Comparison of ENCODE assay signal across 31 cellular contexts in the genomic region with DNA sequence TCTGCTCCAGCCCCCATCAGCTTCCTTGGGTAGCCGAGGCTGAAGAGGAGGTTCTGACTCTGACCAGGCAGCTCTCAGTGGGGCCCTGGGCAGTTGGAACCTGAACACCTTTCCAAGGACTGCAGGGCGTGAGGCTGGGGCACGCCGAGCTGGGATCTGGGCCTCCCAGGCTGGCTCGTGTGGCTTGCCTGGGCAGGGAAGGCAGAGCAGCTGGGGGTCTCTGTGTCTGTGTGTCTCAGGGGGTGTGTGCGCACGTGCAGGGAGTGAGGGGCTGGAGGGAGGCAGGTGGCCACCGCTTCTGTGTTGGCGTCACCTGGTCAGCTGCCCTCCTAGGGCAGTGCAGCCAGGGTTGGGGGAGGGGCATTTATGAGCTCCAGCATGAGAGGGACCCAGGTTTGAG. TPM values are rescaled to one million over a fixed set of nuclear protein-coding genes. Genes with fewer than 3 reads are reported as not detected.
A peak's percentile ranks its signal among the peaks of the same experiment; 100 is the strongest.
DNase-seq lines count a peak whose midpoint lies in the region; ATAC-seq and TF ChIP-seq lines count a peak whose summit lies in the region.
"Had no signal": no experiment of that assay in that cellular context is flagged by ENCODE, and none has a peak within 500 bp of the region (broad histone marks: within the 10 kb centered on the region; RNA-seq: fewer than 3 reads in every experiment).

No MANE protein-coding gene starts in this region.

- intact Hi-C loops in Calu3 (cut with micrococcal nuclease; ENCODE audit: unreplicated experiment): no loop called here
- intact Hi-C loops in lower lobe of right lung (cut with DNase I): no loop called here

- H3K4me3 Mint-ChIP-seq in Calu3 (ENCODE audit: low read depth, unreplicated experiment) (peak overlapping the region; percentile 60), WTC11 (no peak overlapping the region)
- peak overlapping the region in 1 of 2 donors; percentile 77 for H3K4me3 Mint-ChIP-seq in stimulated activated naive B cell treated with anti-CD40 and anti-IgM and Interleukin-4, amounts not matched to agents 10 μg/mL and 1 μg/mL and 100 μg/mL, for 72 hours
- H3K4me3 Mint-ChIP-seq: activated B cell treated with CpG ODN at 0.5 μM for 24 hours; activated CD8-positive, alpha-beta memory T cell treated with anti-CD3 and anti-CD28 coated beads, Interleukin-2, amount 10 ng/mL, durations not matched to agents 7 days and 5 days; activated T-cell treated with anti-CD3 and anti-CD28 coated beads, Interleukin-2, amount 50 U/mL, for 72 hours; CD4-positive, CD25-positive, alpha-beta regulatory T cell; HFFc6 had no signal

- no TSS peak for BruUV-seq in Calu3 (replicated peaks; lab: Mats Ljungman, UMichigan)

- POLR2A ChIA-PET in WTC11 (lab: Charles Lee): no interaction called here

- no peaks in the 10 kb centered on the region for H3K4me1 Mint-ChIP-seq in Calu3 (ENCODE audit: low read depth, unreplicated experiment)
- H3K4me1 Mint-ChIP-seq in WTC11: peaks cover 23% of the 10 kb centered on the region
- peaks cover 24 to 44% of the 10 kb centered on the region in 2 donors for H3K4me1 Mint-ChIP-seq in stimulated activated naive B cell treated with anti-CD40 and anti-IgM and Interleukin-4, amounts not matched to agents 10 μg/mL and 1 μg/mL and 100 μg/mL, for 72 hours
- H3K4me1 Mint-ChIP-seq: activated CD8-positive, alpha-beta memory T cell treated with anti-CD3 and anti-CD28 coated beads, Interleukin-2, amount 10 ng/mL, durations not matched to agents 7 days and 5 days had no signal

- H3K9me3 ChIP-seq in lower lobe of right lung: no peaks in the 10 kb centered on the region
- H3K9me3 ChIP-seq: SJCRH30 had no signal

- peak overlapping the region; percentile 74 for H3K27ac ChIP-seq in lower lobe of right lung
- H3K27ac ChIP-seq: epithelial cell of prostate, SJCRH30 had no signal

- H3K4me3 ChIP-seq in lower lobe of right lung: peak overlapping the region; percentile 42
- H3K4me3 ChIP-seq: GM12878, smooth muscle cell had no signal

- ATAC-seq in WTC11: no peak
- ATAC-seq in lower lobe of right lung: no peak
- no peak for ATAC-seq in stimulated activated naive B cell treated with anti-CD40 and anti-IgM and Interleukin-4, amounts not matched to agents 10 μg/mL and 1 μg/mL and 100 μg/mL, for 72 hours (replicated peaks)
- ATAC-seq: activated CD8-positive, alpha-beta memory T cell treated with anti-CD3 and anti-CD28 coated beads, Interleukin-2, amount 10 ng/mL, durations not matched to agents 7 days and 5 days; activated T-cell treated with anti-CD3 and anti-CD28 coated beads, Interleukin-2, amount 50 U/mL, for 72 hours; GM12878 had no signal

- no peak for DNase-seq in Calu3
- DNase-seq in WTC11 (ENCODE audit: low spot score): no peak
- DNase-seq in lower lobe of right lung: no peak
- DNase-seq in stimulated activated naive B cell treated with anti-CD40 and anti-IgM and Interleukin-4, amounts not matched to agents 10 μg/mL and 1 μg/mL and 100 μg/mL, for 72 hours: no peak
- no peak for DNase-seq in SK-N-DZ (ENCODE audit: low spot score)
- DNase-seq in HK-2 (ENCODE audit: unreplicated experiment): no peak
- DNase-seq in NK-92 treated with Interleukin-12 subunit alpha and Interleukin-12 subunit beta, amount 100 ng/mL, for 24 hours (lab: John Stamatoyannopoulos, UW): no peak
- DNase-seq: activated B cell treated with CpG ODN at 0.5 μM for 24 hours; activated CD8-positive, alpha-beta memory T cell treated with anti-CD3 and anti-CD28 coated beads, Interleukin-2, amount 10 ng/mL, durations not matched to agents 7 days and 5 days; activated naive CD4-positive, alpha-beta T cell treated with Interleukin-2 at 50 U/mL for 16 hours; activated T-cell treated with anti-CD3 and anti-CD28 coated beads, Interleukin-2, amount 50 U/mL, for 72 hours; CD4-positive, CD25-positive, alpha-beta regulatory T cell; effector CD4-positive, alpha-beta T cell; EL; HFFc6; NCI-H1105; NCI-H1930; NCI-H2227 treated with DMSO at 0.1 percent for 48 hours; NCI-H69; stimulated activated CD4-positive, alpha-beta T cell treated with anti-CD3 and anti-CD28 coated beads, Interleukin-2, amount 100 ng/mL, for 24 hours had no signal

- H3K36me3 Mint-ChIP-seq in Calu3 (ENCODE audit: insufficient read depth, unreplicated experiment) (no peaks in the 10 kb centered on the region), WTC11 (no peaks in the 10 kb centered on the region)
- peaks cover 0 to 7% of the 10 kb centered on the region in 2 donors for H3K36me3 Mint-ChIP-seq in stimulated activated naive B cell treated with anti-CD40 and anti-IgM and Interleukin-4, amounts not matched to agents 10 μg/mL and 1 μg/mL and 100 μg/mL, for 72 hours
- H3K36me3 Mint-ChIP-seq: activated CD8-positive, alpha-beta memory T cell treated with anti-CD3 and anti-CD28 coated beads, Interleukin-2, amount 10 ng/mL, durations not matched to agents 7 days and 5 days; brain; CD4-positive, CD25-positive, alpha-beta regulatory T cell; memory B cell had no signal

- peaks cover 54% of the 10 kb centered on the region for H3K4me1 ChIP-seq in lower lobe of right lung

- H3K27me3 Mint-ChIP-seq in Calu3 (ENCODE audit: unreplicated experiment) (peaks cover 34% of the 10 kb centered on the region), WTC11 (ENCODE audit: low read depth) (peaks cover 14% of the 10 kb centered on the region)
- peaks cover 15 to 51% of the 10 kb centered on the region in 2 donors for H3K27me3 Mint-ChIP-seq in stimulated activated naive B cell treated with anti-CD40 and anti-IgM and Interleukin-4, amounts not matched to agents 10 μg/mL and 1 μg/mL and 100 μg/mL, for 72 hours
- H3K27me3 Mint-ChIP-seq: brain had no signal

- H3K9me3 Mint-ChIP-seq in Calu3 (ENCODE audit: low read depth, unreplicated experiment): no peaks in the 10 kb centered on the region
- H3K9me3 Mint-ChIP-seq in WTC11: no peaks in the 10 kb centered on the region
- no peaks in the 10 kb centered on the region for H3K9me3 Mint-ChIP-seq in stimulated activated naive B cell treated with anti-CD40 and anti-IgM and Interleukin-4, amounts not matched to agents 10 μg/mL and 1 μg/mL and 100 μg/mL, for 72 hours
- H3K9me3 Mint-ChIP-seq: activated B cell treated with CpG ODN at 0.5 μM for 24 hours; activated T-cell treated with anti-CD3 and anti-CD28 coated beads, Interleukin-2, amount 50 U/mL, for 72 hours; brain; CD4-positive, CD25-positive, alpha-beta regulatory T cell; HFFc6; memory B cell had no signal

- peaks cover 13% of the 10 kb centered on the region for H3K27me3 ChIP-seq in lower lobe of right lung (ENCODE audit: low read depth)
- H3K27me3 ChIP-seq: SJCRH30 had no signal

- TF ChIP-seq CTCF in Calu3 (IDR thresholded peaks at IDR 0.05; ENCODE audit: unreplicated experiment) (no peak), WTC11 (IDR thresholded peaks at IDR 0.05) (no peak), lower lobe of right lung (IDR thresholded peaks at IDR 0.05) (no peak)

- CTCF ChIA-PET in Calu3 (lab: Charles Lee) (no interaction called here), WTC11 (lab: Charles Lee) (interaction anchor here (1.0 to 1.8 kb wide), 8 partner anchors 8 to 188 kb away, joined by 3 to 8 read pairs (median 4); no protein-coding TSS in a partner anchor)

- H3K36me3 ChIP-seq in lower lobe of right lung: no peaks in the 10 kb centered on the region
- H3K36me3 ChIP-seq: SJCRH30 had no signal

- no peak overlapping the region for H3K27ac Mint-ChIP-seq in Calu3 (ENCODE audit: unreplicated experiment)
- peak overlapping the region; percentile 94; the same call in 1 of the 2 replicates for H3K27ac Mint-ChIP-seq in WTC11
- H3K27ac Mint-ChIP-seq in stimulated activated naive B cell treated with anti-CD40 and anti-IgM and Interleukin-4, amounts not matched to agents 10 μg/mL and 1 μg/mL and 100 μg/mL, for 72 hours: peak overlapping the region; percentile 63
- H3K27ac Mint-ChIP-seq: activated B cell treated with CpG ODN at 0.5 μM for 24 hours; activated CD8-positive, alpha-beta memory T cell treated with anti-CD3 and anti-CD28 coated beads, Interleukin-2, amount 10 ng/mL, durations not matched to agents 7 days and 5 days; activated T-cell treated with anti-CD3 and anti-CD28 coated beads, Interleukin-2, amount 50 U/mL, for 72 hours; CD4-positive, CD25-positive, alpha-beta regulatory T cell; HFFc6; memory B cell had no signal

TF ChIP-seq in WTC11, 78 proteins besides CTCF, POLR2A, EP300 and RAD21:
- TF ChIP-seq IRF2 (CRISPR knock-in tag; IDR thresholded peaks at IDR 0.05; ENCODE audit: borderline replicate concordance, low read depth): no peak
- TF ChIP-seq, protein P1, sequence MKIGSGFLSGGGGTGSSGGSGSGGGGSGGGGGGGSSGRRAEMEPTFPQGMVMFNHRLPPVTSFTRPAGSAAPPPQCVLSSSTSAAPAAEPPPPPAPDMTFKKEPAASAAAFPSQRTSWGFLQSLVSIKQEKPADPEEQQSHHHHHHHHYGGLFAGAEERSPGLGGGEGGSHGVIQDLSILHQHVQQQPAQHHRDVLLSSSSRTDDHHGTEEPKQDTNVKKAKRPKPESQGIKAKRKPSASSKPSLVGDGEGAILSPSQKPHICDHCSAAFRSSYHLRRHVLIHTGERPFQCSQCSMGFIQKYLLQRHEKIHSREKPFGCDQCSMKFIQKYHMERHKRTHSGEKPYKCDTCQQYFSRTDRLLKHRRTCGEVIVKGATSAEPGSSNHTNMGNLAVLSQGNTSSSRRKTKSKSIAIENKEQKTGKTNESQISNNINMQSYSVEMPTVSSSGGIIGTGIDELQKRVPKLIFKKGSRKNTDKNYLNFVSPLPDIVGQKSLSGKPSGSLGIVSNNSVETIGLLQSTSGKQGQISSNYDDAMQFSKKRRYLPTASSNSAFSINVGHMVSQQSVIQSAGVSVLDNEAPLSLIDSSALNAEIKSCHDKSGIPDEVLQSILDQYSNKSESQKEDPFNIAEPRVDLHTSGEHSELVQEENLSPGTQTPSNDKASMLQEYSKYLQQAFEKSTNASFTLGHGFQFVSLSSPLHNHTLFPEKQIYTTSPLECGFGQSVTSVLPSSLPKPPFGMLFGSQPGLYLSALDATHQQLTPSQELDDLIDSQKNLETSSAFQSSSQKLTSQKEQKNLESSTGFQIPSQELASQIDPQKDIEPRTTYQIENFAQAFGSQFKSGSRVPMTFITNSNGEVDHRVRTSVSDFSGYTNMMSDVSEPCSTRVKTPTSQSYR (CRISPR knock-in tag; IDR thresholded peaks at IDR 0.05): 0 out of 2 replicates have a peak, but pooled peaks have one; percentile 12

RNA-seq across cellular contexts. Expression of gene ADAMTSL2, which starts 4.3 kb away (rescaled TPM):
- total RNA-seq in Calu3 (2022) (0.14 TPM in 1 of 2 replicates, not detected in the other), WTC11 (2021) (0.64 to 0.87 TPM (median 0.64 TPM) in 3 replicates), lower lobe of right lung (10.1 TPM)
- 6.8 and 6.9 TPM in 2 replicates for polyA plus RNA-seq in SK-N-DZ (2014; cell fraction: cytosol; rRNA removed)
- polyA plus RNA-seq in SK-N-DZ (2014; cell fraction: nucleus; rRNA removed): 9.5 and 10.8 TPM in 2 replicates
- total RNA-seq: activated B cell treated with CpG ODN at 0.5 μM for 24 hours; activated CD8-positive, alpha-beta memory T cell treated with anti-CD3 and anti-CD28 coated beads, Interleukin-2, amount 10 ng/mL, durations not matched to agents 7 days and 5 days; CD4-positive, CD25-positive, alpha-beta regulatory T cell; GM12878 had no signal
- polyA plus RNA-seq: CD4-positive, CD25-positive, alpha-beta regulatory T cell; keratinocyte had no signal

RNA-seq across cellular contexts. Expression of gene MYMK, which starts 14.1 kb away (rescaled TPM):
- total RNA-seq in Calu3 (2022) (not detected in 2 replicates), WTC11 (2021) (0.34 TPM in 1 of 3 replicates, not detected in the others), lower lobe of right lung (not detected)
- polyA plus RNA-seq in SK-N-DZ (2014; cell fraction: cytosol; rRNA removed): not detected in 2 replicates
- polyA plus RNA-seq in SK-N-DZ (2014; cell fraction: nucleus; rRNA removed): not detected in 2 replicates
- total RNA-seq: activated B cell treated with CpG ODN at 0.5 μM for 24 hours; activated CD8-positive, alpha-beta memory T cell treated with anti-CD3 and anti-CD28 coated beads, Interleukin-2, amount 10 ng/mL, durations not matched to agents 7 days and 5 days; activated T-cell treated with anti-CD3 and anti-CD28 coated beads, Interleukin-2, amount 50 U/mL, for 72 hours; CD4-positive, CD25-positive, alpha-beta regulatory T cell; chondrocyte; GM12878; HFFc6; omental fat pad; smooth muscle cell had no signal
- polyA plus RNA-seq: adipose tissue; CD4-positive, CD25-positive, alpha-beta regulatory T cell; GM12878; keratinocyte; smooth muscle cell; urinary bladder had no signal

RNA-seq across cellular contexts. Expression of gene SLC2A6, which starts 60.0 kb away (rescaled TPM):
- 9.3 and 11.6 TPM in 2 replicates for total RNA-seq in Calu3 (2022)
- total RNA-seq in WTC11 (2021): 13.4 to 16.6 TPM (median 14.2 TPM) in 3 replicates
- total RNA-seq in lower lobe of right lung: 10.5 TPM
- 12.3 and 16.2 TPM in 2 replicates for polyA plus RNA-seq in SK-N-DZ (2014; cell fraction: cytosol; rRNA removed)
- 11.7 and 14.6 TPM in 2 replicates for polyA plus RNA-seq in SK-N-DZ (2014; cell fraction: nucleus; rRNA removed)
